ENCODE assay signal across 26 cellular contexts in the genomic region with DNA sequence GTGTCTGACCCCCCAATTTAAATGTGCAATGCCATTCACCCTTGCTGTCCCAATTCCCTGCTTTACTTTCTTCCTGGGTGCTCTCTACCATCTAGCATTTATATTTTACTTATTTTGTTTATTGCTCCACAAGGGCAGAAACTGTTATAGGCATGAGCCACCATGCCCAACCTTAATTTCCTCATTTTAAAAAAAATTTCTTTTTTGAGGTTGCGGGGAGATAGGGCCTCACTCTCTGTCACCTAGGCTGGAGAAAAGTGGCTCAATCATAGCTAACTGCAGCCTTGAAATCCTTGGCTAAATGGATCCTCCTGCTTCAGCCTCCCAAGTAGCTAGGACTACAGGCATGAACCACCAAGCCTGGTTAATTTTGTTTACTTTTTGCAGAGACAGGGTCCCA. TPM values are rescaled to one million over a fixed set of nuclear protein-coding genes. Genes with fewer than 3 reads are reported as not detected.
"Had no signal": no experiment of that assay in that cellular context is flagged by ENCODE, and none has a peak within 500 bp of the region (broad histone marks: within the 10 kb centered on the region; RNA-seq: fewer than 3 reads in every experiment).

No MANE protein-coding gene starts in this region.

- H3K9me3 ChIP-seq: breast epithelium, left lung, ovary, prostate gland, spleen, thyroid gland had no signal

- H3K27me3 Mint-ChIP-seq: activated CD4-positive, alpha-beta memory T cell treated with anti-CD3 and anti-CD28 coated beads for 36 hours; activated naive CD8-positive, alpha-beta T cell treated with anti-CD3 and anti-CD28 coated beads, Interleukin-2, amount 10 ng/mL, durations not matched to agents 7 days and 5 days; central memory CD8-positive, alpha-beta T cell; naive thymus-derived CD8-positive, alpha-beta T cell; stimulated activated naive CD8-positive, alpha-beta T cell treated with anti-CD3 and anti-CD28 coated beads, Interleukin-15, Interleukin-2, amounts not matched to agents 100 ng/mL and 50 ng/mL, for 24 hours had no signal

- H3K27me3 ChIP-seq: breast epithelium, foreskin keratinocyte, hepatocyte, left lung, ovary, spleen, thyroid gland had no signal

- ATAC-seq: activated T-cell treated with anti-CD3 and anti-CD28 coated beads, Interleukin-2, amount 50 U/mL, for 72 hours; foreskin keratinocyte; left lung; naive thymus-derived CD8-positive, alpha-beta T cell had no signal

- H3K4me1 Mint-ChIP-seq: central memory CD8-positive, alpha-beta T cell; immature natural killer cell had no signal

- H3K27ac ChIP-seq: breast epithelium, foreskin keratinocyte, hepatocyte, left lung, ovary, prostate gland, spleen, thyroid gland had no signal

- H3K36me3 Mint-ChIP-seq: activated CD4-positive, alpha-beta memory T cell treated with anti-CD3 and anti-CD28 coated beads for 36 hours; activated naive CD8-positive, alpha-beta T cell treated with anti-CD3 and anti-CD28 coated beads, Interleukin-2, amount 10 ng/mL, durations not matched to agents 7 days and 5 days; immature natural killer cell; naive thymus-derived CD8-positive, alpha-beta T cell had no signal

- H3K4me1 ChIP-seq: breast epithelium, foreskin keratinocyte, left lung, prostate gland, thyroid gland had no signal

- DNase-seq: activated CD4-positive, alpha-beta memory T cell treated with anti-CD3 and anti-CD28 coated beads for 36 hours; activated CD4-positive, alpha-beta T cell treated with anti-CD3 and anti-CD28 coated beads for 48 hours; activated effector memory CD4-positive, alpha-beta T cell treated with Interleukin-2 at 50 U/mL for 16 hours; activated naive CD4-positive, alpha-beta T cell treated with anti-CD3 and anti-CD28 coated beads for 36 hours; activated naive CD8-positive, alpha-beta T cell treated with anti-CD3 and anti-CD28 coated beads, Interleukin-2, amount 10 ng/mL, durations not matched to agents 7 days and 5 days; activated T-cell treated with anti-CD3 and anti-CD28 coated beads, Interleukin-2, amount 50 U/mL, for 72 hours; amniotic stem cell; effector memory CD4-positive, alpha-beta T cell; foreskin keratinocyte; immature natural killer cell; left lung; naive thymus-derived CD8-positive, alpha-beta T cell; ovary; spleen; stimulated activated CD4-positive, alpha-beta T cell treated with anti-CD3 and anti-CD28 coated beads, Interleukin-4, amount 100 ng/mL, for 1 hour; substantia nigra; thyroid gland had no signal

- H3K9me3 Mint-ChIP-seq: activated CD4-positive, alpha-beta memory T cell treated with anti-CD3 and anti-CD28 coated beads for 36 hours; activated naive CD4-positive, alpha-beta T cell treated with anti-CD3 and anti-CD28 coated beads for 36 hours; activated naive CD8-positive, alpha-beta T cell treated with anti-CD3 and anti-CD28 coated beads, Interleukin-2, amount 10 ng/mL, durations not matched to agents 7 days and 5 days; activated T-cell treated with anti-CD3 and anti-CD28 coated beads, Interleukin-2, amount 50 U/mL, for 72 hours; central memory CD8-positive, alpha-beta T cell; immature natural killer cell; naive thymus-derived CD8-positive, alpha-beta T cell; stimulated activated naive CD8-positive, alpha-beta T cell treated with anti-CD3 and anti-CD28 coated beads, Interleukin-15, Interleukin-2, amounts not matched to agents 100 ng/mL and 50 ng/mL, for 24 hours had no signal

- H3K4me3 ChIP-seq: breast epithelium, hepatocyte, left lung, lung, ovary, prostate gland, spleen, thyroid gland had no signal

- H3K27ac Mint-ChIP-seq: activated CD4-positive, alpha-beta memory T cell treated with anti-CD3 and anti-CD28 coated beads for 36 hours; activated naive CD4-positive, alpha-beta T cell treated with anti-CD3 and anti-CD28 coated beads for 36 hours; activated naive CD8-positive, alpha-beta T cell treated with anti-CD3 and anti-CD28 coated beads, Interleukin-2, amount 10 ng/mL, durations not matched to agents 7 days and 5 days; activated T-cell treated with anti-CD3 and anti-CD28 coated beads, Interleukin-2, amount 50 U/mL, for 72 hours; immature natural killer cell; stimulated activated naive CD8-positive, alpha-beta T cell treated with anti-CD3 and anti-CD28 coated beads, Interleukin-15, Interleukin-2, amounts not matched to agents 100 ng/mL and 50 ng/mL, for 24 hours had no signal

- H3K36me3 ChIP-seq: breast epithelium, left lung, ovary, prostate gland, spleen, thyroid gland had no signal

- H3K4me3 Mint-ChIP-seq: activated CD4-positive, alpha-beta memory T cell treated with anti-CD3 and anti-CD28 coated beads for 36 hours; activated naive CD4-positive, alpha-beta T cell treated with anti-CD3 and anti-CD28 coated beads for 36 hours; activated naive CD8-positive, alpha-beta T cell treated with anti-CD3 and anti-CD28 coated beads, Interleukin-2, amount 10 ng/mL, durations not matched to agents 7 days and 5 days; activated T-cell treated with anti-CD3 and anti-CD28 coated beads, Interleukin-2, amount 50 U/mL, for 72 hours; central memory CD8-positive, alpha-beta T cell; immature natural killer cell; naive thymus-derived CD8-positive, alpha-beta T cell; stimulated activated naive CD8-positive, alpha-beta T cell treated with anti-CD3 and anti-CD28 coated beads, Interleukin-15, Interleukin-2, amounts not matched to agents 100 ng/mL and 50 ng/mL, for 24 hours had no signal

RNA-seq across cellular contexts. Expression of gene HPD, which starts 13.0 kb away (rescaled TPM):
- total RNA-seq: activated CD4-positive, alpha-beta memory T cell treated with anti-CD3 and anti-CD28 coated beads for 36 hours; activated naive CD4-positive, alpha-beta T cell treated with anti-CD3 and anti-CD28 coated beads for 36 hours; activated naive CD8-positive, alpha-beta T cell treated with anti-CD3 and anti-CD28 coated beads, Interleukin-2, amount 10 ng/mL, durations not matched to agents 7 days and 5 days; activated T-cell treated with anti-CD3 and anti-CD28 coated beads, Interleukin-2, amount 50 U/mL, for 72 hours; dermis microvascular lymphatic vessel endothelial cell; foreskin keratinocyte; glomerular endothelial cell; naive thymus-derived CD8-positive, alpha-beta T cell; urinary bladder had no signal
- polyA plus RNA-seq: foreskin keratinocyte; immature natural killer cell; naive thymus-derived CD8-positive, alpha-beta T cell had no signal
